Comparison of ENCODE assay signal across 12 cellular contexts in the genomic region with DNA sequence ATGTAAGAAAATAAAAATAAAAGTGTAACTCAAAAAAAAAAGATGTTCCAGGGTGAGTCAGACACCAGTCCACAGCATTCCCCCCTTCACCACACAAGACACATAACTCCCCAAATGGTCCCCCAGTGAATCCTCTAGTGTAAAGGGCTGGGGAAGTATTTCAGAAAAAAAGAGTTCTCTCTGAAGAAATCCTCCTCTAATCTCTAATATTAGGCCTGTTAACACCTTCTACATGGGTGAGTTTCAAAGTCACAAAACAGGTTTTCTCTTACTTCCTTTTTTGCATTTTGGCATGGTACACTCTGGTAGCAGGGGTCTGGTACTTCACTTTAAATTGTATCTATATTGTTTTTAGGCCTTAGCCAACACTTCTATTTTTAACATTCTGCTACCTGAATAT. TPM values are rescaled to one million over a fixed set of nuclear protein-coding genes. Genes with fewer than 3 reads are reported as not detected.
DNase-seq lines count a peak whose midpoint lies in the region; ATAC-seq and TF ChIP-seq lines count a peak whose summit lies in the region.
"Had no signal": no experiment of that assay in that cellular context is flagged by ENCODE, and none has a peak within 500 bp of the region (broad histone marks: within the 10 kb centered on the region; RNA-seq: fewer than 3 reads in every experiment).

No MANE protein-coding gene starts in this region.

- H3K9me3 ChIP-seq in heart left ventricle (no peaks in the 10 kb centered on the region), upper lobe of right lung (no peaks in the 10 kb centered on the region)
- H3K9me3 ChIP-seq: pancreas had no signal

- H3K27ac ChIP-seq in heart left ventricle (peak overlapping the region in 7 of 12 donors; percentile 2 to 89 (median 48)), upper lobe of right lung (peak overlapping the region; percentile 78)
- H3K27ac ChIP-seq: C4-2B, pancreas had no signal

- peaks cover 0 to 23% (median 2%) of the 10 kb centered on the region in 9 donors for H3K36me3 ChIP-seq in heart left ventricle
- peaks cover 19% of the 10 kb centered on the region for H3K36me3 ChIP-seq in upper lobe of right lung
- H3K36me3 ChIP-seq: pancreas had no signal

- H3K27me3 ChIP-seq in heart left ventricle (no peaks in the 10 kb centered on the region), upper lobe of right lung (no peaks in the 10 kb centered on the region)
- H3K27me3 ChIP-seq: pancreas had no signal

- ATAC-seq in heart left ventricle (no peak), Right ventricle myocardium superior (ENCODE audit: poor library complexity) (no peak), HG02973 (IDR thresholded peaks at IDR 0.05; ENCODE audit: unreplicated experiment) (peak; percentile 44), upper lobe of right lung (peak; percentile 42)

- intact Hi-C loops in heart left ventricle (cut with DNase I) (loop anchor here in 1 of 10 donors (2.0 kb wide), 1 partner anchor 28 kb away; the partner anchor contains the start of gene RNF145), Right ventricle myocardium superior (cut with DNase I) (no loop called here), upper lobe of right lung (cut with DNase I) (no loop called here)

- DNase-seq in heart left ventricle, result no peak
- no peak for DNase-seq in Right ventricle myocardium superior
- DNase-seq in amniotic epithelial cell (ENCODE audit: low read depth), result peak; percentile 20
- no peak for DNase-seq in upper lobe of right lung
- DNase-seq in DMS 273 (lab: John Stamatoyannopoulos, UW; ENCODE audit: unreplicated experiment), result no peak
- no peak for DNase-seq in islet precursor cell
- DNase-seq in SHP77 treated with DMSO at 0.1 percent for 48 hours (lab: John Stamatoyannopoulos, UW), result no peak
- DNase-seq: NCI-H1092, pancreas, T-helper 1 cell had no signal

- TF ChIP-seq CTCF in heart left ventricle (IDR thresholded peaks at IDR 0.05) (no peak), upper lobe of right lung (IDR thresholded peaks at IDR 0.05) (no peak)

- peaks cover 0 to 94% (median 54%) of the 10 kb centered on the region in 12 donors for H3K4me1 ChIP-seq in heart left ventricle
- H3K4me1 ChIP-seq in upper lobe of right lung, result peaks cover 75% of the 10 kb centered on the region

- no peak for TF ChIP-seq POLR2A in heart left ventricle (IDR thresholded peaks at IDR 0.05)

- no peak overlapping the region for H3K4me3 ChIP-seq in heart left ventricle
- no peak overlapping the region for H3K4me3 ChIP-seq in upper lobe of right lung
- H3K4me3 ChIP-seq: pancreas had no signal

RNA-seq across cellular contexts. Expression of gene RNF145, which starts 28.2 kb away (rescaled TPM):
- total RNA-seq in heart left ventricle (10 to 100 TPM; 15.5 to 47.0 (median 25.2) TPM), Right ventricle myocardium superior (20.7 TPM), upper lobe of right lung (220 TPM)
- polyA plus RNA-seq in heart left ventricle, result 10 to 100 TPM in 1 of 2 donors, 1 to 10 TPM in 1; 6.2 to 69.0 TPM

Comparison
In these comparisons a context has a peak if more than half of its experiments do, and no peak if none do; other contexts are left out.
1. ATAC-seq: peak in HG02973 (single experiment) and upper lobe of right lung (single experiment); none in heart left ventricle (0 of 4) and Right ventricle myocardium superior (single experiment).